In the genomic region with DNA sequence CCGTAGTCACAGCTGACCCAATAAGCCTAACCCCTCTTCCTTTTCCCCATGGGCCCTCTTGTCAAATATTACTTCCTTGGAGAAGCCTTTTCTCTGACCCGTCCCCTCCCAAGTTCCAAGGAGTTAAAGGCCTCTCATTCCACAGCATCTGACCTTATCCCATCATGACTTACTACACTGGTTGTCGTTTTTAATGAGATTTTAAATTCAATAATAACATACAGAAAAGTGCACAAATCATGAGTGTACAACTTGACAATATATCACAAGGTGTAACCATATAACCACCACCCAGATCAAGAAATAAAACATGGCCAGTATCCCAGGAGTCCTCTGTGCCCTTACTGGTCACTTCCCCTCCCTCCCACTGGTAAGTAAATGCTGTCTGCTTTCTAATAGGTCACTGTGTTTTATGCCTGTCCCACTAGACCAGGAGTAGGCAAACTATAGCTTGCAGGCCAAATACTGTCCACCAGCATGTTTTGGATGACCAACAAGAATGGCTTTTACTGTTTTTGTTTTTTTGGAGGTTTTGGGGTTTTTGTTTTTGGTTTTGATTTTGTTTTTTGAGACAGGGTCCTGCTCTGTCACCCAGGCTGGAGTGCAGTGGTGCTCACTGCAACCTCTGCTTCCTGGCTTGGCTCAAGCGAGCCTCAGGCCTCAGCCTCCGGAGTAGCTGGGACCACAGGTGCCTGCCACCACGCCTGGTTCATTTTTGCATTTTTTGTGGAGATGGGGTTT, we compare ENCODE assay signal across 8 cellular contexts. TPM values are rescaled to one million over a fixed set of nuclear protein-coding genes. Genes with fewer than 3 reads are reported as not detected.
DNase-seq lines count a peak whose midpoint lies in the region; ATAC-seq and TF ChIP-seq lines count a peak whose summit lies in the region.

No MANE protein-coding gene starts in this region.

- ATAC-seq in heart right ventricle (no peak), left cardiac atrium (no peak), T-helper 17 cell (no peak), foreskin keratinocyte (no peak)

- WGBS in heart right ventricle, 2 donors, result 60% methylated on average over 6 of the region's 6 CpGs

- DNase-seq in heart right ventricle, result no peak
- no peak for DNase-seq in left cardiac atrium
- DNase-seq in T-helper 17 cell, result no peak
- no peak for DNase-seq in foreskin keratinocyte
- DNase-seq in hypothalamus (lab: John Stamatoyannopoulos, UW), result no peak
- DNase-seq in head of caudate nucleus, result no peak
- DNase-seq in NCI-H2107 (lab: John Stamatoyannopoulos, UW), result no peak

- H3K4me3 ChIP-seq in heart right ventricle (peak overlapping the region in 9 of 10 donors; percentile 47 to 78 (median 70)), skin epidermis (peak overlapping the region; percentile 44 to 72 (median 61))

- peak overlapping the region; percentile 97 for H3K4me3 Mint-ChIP-seq in T-helper 17 cell

- H3K27ac ChIP-seq in heart right ventricle (peak overlapping the region in 9 of 10 donors; percentile 83 to 96 (median 89)), foreskin keratinocyte (peak overlapping the region; percentile 92), skin epidermis (peak overlapping the region in 20 of 21 experiments; percentile 80 to 96 (median 90))

- H3K27me3 Mint-ChIP-seq in T-helper 17 cell, result no peaks in the 10 kb centered on the region

- H3K9me3 ChIP-seq in heart right ventricle (no peaks in the 10 kb centered on the region), T-helper 17 cell (ENCODE audit: control insufficient read depth, low read length, poor library complexity, severe bottlenecking) (no peaks in the 10 kb centered on the region)

- no peaks in the 10 kb centered on the region for H3K36me3 Mint-ChIP-seq in T-helper 17 cell (ENCODE audit: low read depth)

- H3K4me1 ChIP-seq in heart right ventricle, result peaks cover 14 to 37% (median 26%) of the 10 kb centered on the region in 9 donors
- peaks cover 11% of the 10 kb centered on the region for H3K4me1 ChIP-seq in foreskin keratinocyte

- H3K27me3 ChIP-seq in heart right ventricle, result no peaks in the 10 kb centered on the region
- H3K27me3 ChIP-seq in foreskin keratinocyte, result no peaks in the 10 kb centered on the region

- peak overlapping the region; percentile 92 for H3K27ac Mint-ChIP-seq in T-helper 17 cell

- TF ChIP-seq CTCF in heart right ventricle (IDR thresholded peaks at IDR 0.05) (no peak), foreskin keratinocyte (conservative IDR thresholded peaks at IDR 0.05) (no peak)

- no peaks in the 10 kb centered on the region for H3K36me3 ChIP-seq in heart right ventricle

- intact Hi-C loops in heart right ventricle (cut with DNase I) (no loop called here), left cardiac atrium (cut with DNase I) (no loop called here), head of caudate nucleus (cut with DNase I) (no loop called here)

- H3K4me1 Mint-ChIP-seq in T-helper 17 cell, result peaks cover 23% of the 10 kb centered on the region

RNA-seq across cellular contexts. Expression of a gene that starts 1.2 kb away (rescaled TPM):
- total RNA-seq in heart right ventricle, result 1 to 10 TPM; 2.4 to 6.3 (median 3.9) TPM
- polyA plus RNA-seq in heart right ventricle, result 1 to 10 TPM; 3.3 to 5.3 TPM
- total RNA-seq in left cardiac atrium, result 1 to 10 TPM; 6.6 to 8.1 TPM
- total RNA-seq in T-helper 17 cell, result 1 to 10 TPM; 4.5 to 8.7 TPM
- 20.9 and 23.1 TPM in 2 replicates for total RNA-seq in foreskin keratinocyte
- 24.7 and 26.3 TPM in 2 replicates for polyA plus RNA-seq in foreskin keratinocyte

RNA-seq across cellular contexts. Expression of a gene that starts 14.4 kb away (rescaled TPM):
- under 1 TPM; 0.13 to 0.66 (median 0.27) TPM for total RNA-seq in heart right ventricle
- polyA plus RNA-seq in heart right ventricle, result under 1 TPM; 0.44 to 0.61 TPM
- 10 to 100 TPM; 25.2 to 38.8 TPM for total RNA-seq in left cardiac atrium
- not detected for total RNA-seq in T-helper 17 cell
- total RNA-seq in foreskin keratinocyte, result not detected in 2 replicates
- polyA plus RNA-seq in foreskin keratinocyte, result not detected in 2 replicates

RNA-seq across cellular contexts. Expression of a gene that starts 19.4 kb away (rescaled TPM):
- not detected for total RNA-seq in heart right ventricle
- polyA plus RNA-seq in heart right ventricle, result not detected
- total RNA-seq in left cardiac atrium, result not detected
- not detected for total RNA-seq in T-helper 17 cell
- not detected in 2 replicates for total RNA-seq in foreskin keratinocyte
- not detected in 2 replicates for polyA plus RNA-seq in foreskin keratinocyte

RNA-seq across cellular contexts. Expression of a gene that starts 49.0 kb away (rescaled TPM):
- total RNA-seq in heart right ventricle (not detected), left cardiac atrium (under 1 TPM; 0.21 to 0.47 TPM), T-helper 17 cell (not detected), foreskin keratinocyte (0.10 and 0.11 TPM in 2 replicates)
- polyA plus RNA-seq in heart right ventricle (not detected), foreskin keratinocyte (0.04 and 0.08 TPM in 2 replicates)

RNA-seq across cellular contexts. Expression of a gene that starts 50.0 kb away (rescaled TPM):
- total RNA-seq in heart right ventricle, result not detected
- not detected for polyA plus RNA-seq in heart right ventricle
- total RNA-seq in left cardiac atrium, result not detected
- total RNA-seq in T-helper 17 cell, result not detected
- not detected in 2 replicates for total RNA-seq in foreskin keratinocyte
- not detected in 2 replicates for polyA plus RNA-seq in foreskin keratinocyte

Comparison
In these comparisons a context has a peak if more than half of its experiments do, and no peak if none do; other contexts are left out.
1. RNA of a gene that starts 14.4 kb away (total RNA-seq): 25.2 to 38.8 TPM in left cardiac atrium; 0.13 to 0.66 TPM in heart right ventricle, not detected in T-helper 17 cell and not detected in foreskin keratinocyte; every median in the first group is over 10 times any median in the second.
2. Peak in every context shown above with its lines, with median percentiles within 50 percentile points of each other: H3K27ac ChIP-seq.